Comparison of ENCODE assay signal across 24 cellular contexts in genomic region chr2:133948610-133949290, GRCh38.
"Had no signal": no experiment of that assay in that cellular context is flagged by ENCODE, and none has a peak within 500 bp of the region (broad histone marks: within the 10 kb centered on the region; RNA-seq: fewer than 3 reads in every experiment).

No MANE protein-coding gene starts in this region.

- H3K27ac Mint-ChIP-seq: dendritic cell treated with granulocyte-macrophage colony-stimulating factor and Interleukin-4, amounts not matched to agents 40 ng/mL and 50 ng/mL, for 4 days; nephron; progenitor cell of endocrine pancreas; stimulated activated memory B cell treated with anti-CD40 and anti-IgM and Interleukin-4, amounts not matched to agents 10 μg/mL and 1 μg/mL and 100 μg/mL, for 72 hours; stimulated activated naive CD8-positive, alpha-beta T cell treated with anti-CD3 and anti-CD28 coated beads, Interleukin-15, Interleukin-2, amounts not matched to agents 100 ng/mL and 50 ng/mL, for 24 hours had no signal

- H3K4me3 Mint-ChIP-seq: dendritic cell treated with granulocyte-macrophage colony-stimulating factor and Interleukin-4, amounts not matched to agents 40 ng/mL and 50 ng/mL, for 4 days; naive B cell; nephron; stimulated activated memory B cell treated with anti-CD40 and anti-IgM and Interleukin-4, amounts not matched to agents 10 μg/mL and 1 μg/mL and 100 μg/mL, for 72 hours; stimulated activated naive CD8-positive, alpha-beta T cell treated with anti-CD3 and anti-CD28 coated beads, Interleukin-15, Interleukin-2, amounts not matched to agents 100 ng/mL and 50 ng/mL, for 24 hours had no signal

- H3K4me3 ChIP-seq: left lung, lung, pancreas, right lobe of liver, spleen, tibial artery, upper lobe of left lung, vagina had no signal

- H3K27me3 Mint-ChIP-seq: stimulated activated memory B cell treated with anti-CD40 and anti-IgM and Interleukin-4, amounts not matched to agents 10 μg/mL and 1 μg/mL and 100 μg/mL, for 72 hours had no signal

- H3K4me1 ChIP-seq: foreskin keratinocyte, left lung, pancreas, right lobe of liver, tibial artery, upper lobe of left lung, vagina had no signal

- H3K27ac ChIP-seq: foreskin keratinocyte, left lung, pancreas, right lobe of liver, spleen, tibial artery, upper lobe of left lung, vagina had no signal

- H3K36me3 ChIP-seq: left lung, pancreas, right lobe of liver, spleen, tibial artery, upper lobe of left lung, vagina had no signal

- DNase-seq: foreskin keratinocyte; hippocampal formation; kidney glomerular epithelial cell; left lung; mesenchymal stem cell; midbrain; naive B cell; occipital lobe; pancreas; right lobe of liver; spleen; stimulated activated CD4-positive, alpha-beta T cell treated with anti-CD3 and anti-CD28 coated beads, Interleukin-15, amount 100 ng/mL, for 24 hours; stimulated activated CD4-positive, alpha-beta T cell treated with anti-CD3 and anti-CD28 coated beads, Interleukin-1b, Interleukin-23, amount 100 ng/mL, for 48 hours; stimulated activated CD4-positive, alpha-beta T cell treated with anti-CD3 and anti-CD28 coated beads, Interleukin-4, amount 100 ng/mL, for 24 hours; tibial artery; upper lobe of left lung had no signal

- FAIRE-seq: colon, pancreas had no signal

- H3K9me3 ChIP-seq: left lung, pancreas, right lobe of liver, spleen, tibial artery, upper lobe of left lung, vagina had no signal

- ATAC-seq: foreskin keratinocyte; left lung; pancreas; right lobe of liver; stimulated activated memory B cell treated with anti-CD40 and anti-IgM and Interleukin-4, amounts not matched to agents 10 μg/mL and 1 μg/mL and 100 μg/mL, for 72 hours had no signal

- H3K4me1 Mint-ChIP-seq: nephron had no signal

- H3K27me3 ChIP-seq: left lung, pancreas, right lobe of liver, spleen, tibial artery, upper lobe of left lung, vagina had no signal

- H3K36me3 Mint-ChIP-seq: naive B cell; stimulated activated memory B cell treated with anti-CD40 and anti-IgM and Interleukin-4, amounts not matched to agents 10 μg/mL and 1 μg/mL and 100 μg/mL, for 72 hours had no signal

- H3K9me3 Mint-ChIP-seq: nephron; stimulated activated memory B cell treated with anti-CD40 and anti-IgM and Interleukin-4, amounts not matched to agents 10 μg/mL and 1 μg/mL and 100 μg/mL, for 72 hours; stimulated activated naive CD8-positive, alpha-beta T cell treated with anti-CD3 and anti-CD28 coated beads, Interleukin-15, Interleukin-2, amounts not matched to agents 100 ng/mL and 50 ng/mL, for 24 hours had no signal
